Comparison of ENCODE assay signal across 8 cellular contexts in genomic region chr4:185039508-185040273, GRCh38. TPM values are rescaled to one million over a fixed set of nuclear protein-coding genes. Genes with fewer than 3 reads are reported as not detected.
DNase-seq lines count a peak whose midpoint lies in the region; ATAC-seq and TF ChIP-seq lines count a peak whose summit lies in the region.

No MANE protein-coding gene starts in this region.

- peak; percentile 9 to 56 (median 41) for DNase-seq in CD8-positive, alpha-beta T cell
- DNase-seq in HPDE6-E6E7 (ENCODE audit: extremely low spot score): peak; percentile 48
- DNase-seq in Peyer's patch: peak in 2 of 3 donors; percentile 23 to 68
- DNase-seq in activated gamma-delta T cell treated with anti-CD3 and anti-CD28 coated beads, Interleukin-2, amount 50 U/mL, for 16 hours (ENCODE audit: low read depth): peak; percentile 15
- DNase-seq in germinal center (ENCODE audit: low spot score): peak; percentile 75
- DNase-seq in psoas muscle: no peak

- TF ChIP-seq CTCF in CD8-positive, alpha-beta T cell (IDR thresholded peaks at IDR 0.05): peak; percentile 86
- TF ChIP-seq CTCF in Peyer's patch (IDR thresholded peaks at IDR 0.05) (peak; percentile 24 to 81 (median 72)), psoas muscle (IDR thresholded peaks at IDR 0.05) (peak; percentile 80)

- no peaks in the 10 kb centered on the region for H3K36me3 Mint-ChIP-seq in CD8-positive, alpha-beta T cell

- H3K27me3 ChIP-seq in CD8-positive, alpha-beta T cell (ENCODE audit: insufficient read depth, low read length): no peaks in the 10 kb centered on the region
- no peaks in the 10 kb centered on the region for H3K27me3 ChIP-seq in Peyer's patch
- H3K27me3 ChIP-seq in psoas muscle (ENCODE audit: insufficient read depth in 3 of 3, low read length in 2 of 3): no peaks in the 10 kb centered on the region

- H3K9me3 ChIP-seq in CD8-positive, alpha-beta T cell (ENCODE audit: low read length): no peaks in the 10 kb centered on the region
- H3K9me3 ChIP-seq in Peyer's patch (no peaks in the 10 kb centered on the region), psoas muscle (no peaks in the 10 kb centered on the region)

- no peak overlapping the region for H3K4me3 ChIP-seq in CD8-positive, alpha-beta T cell (ENCODE audit: low read depth, low read length)
- H3K4me3 ChIP-seq in Peyer's patch: no peak overlapping the region
- peak overlapping the region; percentile 42 for H3K4me3 ChIP-seq in psoas muscle

- 16 to 17% (median 16%) methylated on average over 15 of the region's 15 CpGs for WGBS in psoas muscle, 3 donors

- H3K27ac Mint-ChIP-seq in CD8-positive, alpha-beta T cell: no peak overlapping the region

- no peak overlapping the region for H3K27ac ChIP-seq in CD8-positive, alpha-beta T cell (ENCODE audit: low read depth, low read length)
- H3K27ac ChIP-seq in Peyer's patch (no peak overlapping the region), psoas muscle (no peak overlapping the region)

- peak; percentile 77 for ATAC-seq in CD8-positive, alpha-beta T cell
- peak; percentile 72 for ATAC-seq in GM19328 (IDR thresholded peaks at IDR 0.05; ENCODE audit: unreplicated experiment)
- ATAC-seq in psoas muscle: peak; percentile 77 to 96 (median 90)
- no peak for ATAC-seq in GM21526 (IDR thresholded peaks at IDR 0.05; ENCODE audit: low FRiP score, unreplicated experiment)

- intact Hi-C loops in CD8-positive, alpha-beta T cell (cut with DNase I, micrococcal nuclease): loop anchor here (1.0 to 5.0 kb wide), 6 partner anchors 58 to 557 kb away; no protein-coding TSS in a partner anchor
- intact Hi-C loops in psoas muscle (cut with DNase I): loop anchor here (1.0 to 5.0 kb wide), 3 partner anchors 58 to 143 kb away; no protein-coding TSS in a partner anchor

- H3K36me3 ChIP-seq in CD8-positive, alpha-beta T cell (ENCODE audit: insufficient read depth, low read length): no peaks in the 10 kb centered on the region
- no peaks in the 10 kb centered on the region for H3K36me3 ChIP-seq in Peyer's patch
- H3K36me3 ChIP-seq in psoas muscle (ENCODE audit: insufficient read depth in 1 of 2, low read depth in 1 of 2): no peaks in the 10 kb centered on the region

- peak overlapping the region; percentile 44 for H3K4me3 Mint-ChIP-seq in CD8-positive, alpha-beta T cell

- CTCF ChIA-PET in CD8-positive, alpha-beta T cell (lab: Charles Lee): interaction anchor here (0.6 to 9.3 kb wide), 28 partner anchors 9 to 558 kb away, joined by 3 to 84 read pairs (median 4); partner anchors contain the start of gene SLC25A4

- H3K27me3 Mint-ChIP-seq in CD8-positive, alpha-beta T cell (ENCODE audit: low read depth): peaks cover 16% of the 10 kb centered on the region

- peaks cover 6% of the 10 kb centered on the region for H3K4me1 ChIP-seq in CD8-positive, alpha-beta T cell (ENCODE audit: insufficient read depth, low read length)
- H3K4me1 ChIP-seq in Peyer's patch (no peaks in the 10 kb centered on the region), psoas muscle (no peaks in the 10 kb centered on the region)

- H3K4me1 Mint-ChIP-seq in CD8-positive, alpha-beta T cell (ENCODE audit: low read depth): peaks cover 4% of the 10 kb centered on the region

- TF ChIP-seq POLR2A in Peyer's patch (IDR thresholded peaks at IDR 0.05): no peak

- POLR2A ChIA-PET in CD8-positive, alpha-beta T cell (lab: Charles Lee): no interaction called here

- no peaks in the 10 kb centered on the region for H3K9me3 Mint-ChIP-seq in CD8-positive, alpha-beta T cell

RNA-seq across cellular contexts. Expression of gene HELT, which starts 21.4 kb away (rescaled TPM):
- not detected for total RNA-seq in CD8-positive, alpha-beta T cell
- total RNA-seq in Peyer's patch: not detected
- total RNA-seq in psoas muscle: under 1 TPM in 1 of 4 donors, not detected in 3; 0.36 TPM
- not detected for polyA plus RNA-seq in psoas muscle

Comparison
In these comparisons a context has a peak if more than half of its experiments do, and no peak if none do; other contexts are left out.
1. DNase-seq: peak in CD8-positive, alpha-beta T cell (7 of 7), HPDE6-E6E7 (single experiment), Peyer's patch (2 of 3), activated gamma-delta T cell treated with anti-CD3 and anti-CD28 coated beads, Interleukin-2, amount 50 U/mL, for 16 hours (single experiment) and germinal center (single experiment); none in psoas muscle (0 of 2).
2. Peak in every context shown above with its lines, with median percentiles within 50 percentile points of each other: CTCF ChIP-seq.